Comparison of ENCODE assay signal across 2 cellular contexts in the genomic region with DNA sequence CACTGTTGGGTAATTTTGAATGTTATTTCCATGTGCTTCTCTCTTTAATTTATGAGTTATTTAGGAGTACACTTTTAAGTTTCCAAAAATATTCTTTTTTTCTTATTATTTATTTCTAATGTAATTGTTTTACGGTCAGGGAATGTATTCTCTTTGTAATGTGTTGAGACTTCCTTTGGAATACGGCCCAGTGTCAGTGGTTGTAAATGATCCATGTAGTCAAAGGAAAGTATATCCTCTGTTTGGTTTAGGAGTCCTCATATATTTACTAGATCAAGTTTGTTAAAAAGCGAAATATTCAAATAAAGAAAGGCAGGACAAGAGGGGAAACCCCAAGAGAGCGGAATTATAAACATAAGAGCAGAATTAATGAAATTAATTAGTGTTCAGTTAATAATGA.
TF ChIP-seq lines count a peak whose summit lies in the region.

No MANE protein-coding gene starts in this region.

TF ChIP-seq in liver, 16 proteins besides CTCF, POLR2A, EP300 and RAD21:
- TF ChIP-seq, protein P1, sequence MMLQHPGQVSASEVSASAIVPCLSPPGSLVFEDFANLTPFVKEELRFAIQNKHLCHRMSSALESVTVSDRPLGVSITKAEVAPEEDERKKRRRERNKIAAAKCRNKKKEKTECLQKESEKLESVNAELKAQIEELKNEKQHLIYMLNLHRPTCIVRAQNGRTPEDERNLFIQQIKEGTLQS (IDR thresholded peaks at IDR 0.05): no peak
- no peak for TF ChIP-seq SP1 (IDR thresholded peaks at IDR 0.05)
- TF ChIP-seq NR2F2 (IDR thresholded peaks at IDR 0.05): no peak
- TF ChIP-seq, protein P2, sequence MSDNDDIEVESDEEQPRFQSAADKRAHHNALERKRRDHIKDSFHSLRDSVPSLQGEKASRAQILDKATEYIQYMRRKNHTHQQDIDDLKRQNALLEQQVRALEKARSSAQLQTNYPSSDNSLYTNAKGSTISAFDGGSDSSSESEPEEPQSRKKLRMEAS (IDR thresholded peaks at IDR 0.05): no peak

TF ChIP-seq in HepG2, 621 proteins besides CTCF, POLR2A, EP300 and RAD21:
- no peak for TF ChIP-seq PAF1 (CRISPR knock-in tag; IDR thresholded peaks at IDR 0.05)
- TF ChIP-seq, protein P3, sequence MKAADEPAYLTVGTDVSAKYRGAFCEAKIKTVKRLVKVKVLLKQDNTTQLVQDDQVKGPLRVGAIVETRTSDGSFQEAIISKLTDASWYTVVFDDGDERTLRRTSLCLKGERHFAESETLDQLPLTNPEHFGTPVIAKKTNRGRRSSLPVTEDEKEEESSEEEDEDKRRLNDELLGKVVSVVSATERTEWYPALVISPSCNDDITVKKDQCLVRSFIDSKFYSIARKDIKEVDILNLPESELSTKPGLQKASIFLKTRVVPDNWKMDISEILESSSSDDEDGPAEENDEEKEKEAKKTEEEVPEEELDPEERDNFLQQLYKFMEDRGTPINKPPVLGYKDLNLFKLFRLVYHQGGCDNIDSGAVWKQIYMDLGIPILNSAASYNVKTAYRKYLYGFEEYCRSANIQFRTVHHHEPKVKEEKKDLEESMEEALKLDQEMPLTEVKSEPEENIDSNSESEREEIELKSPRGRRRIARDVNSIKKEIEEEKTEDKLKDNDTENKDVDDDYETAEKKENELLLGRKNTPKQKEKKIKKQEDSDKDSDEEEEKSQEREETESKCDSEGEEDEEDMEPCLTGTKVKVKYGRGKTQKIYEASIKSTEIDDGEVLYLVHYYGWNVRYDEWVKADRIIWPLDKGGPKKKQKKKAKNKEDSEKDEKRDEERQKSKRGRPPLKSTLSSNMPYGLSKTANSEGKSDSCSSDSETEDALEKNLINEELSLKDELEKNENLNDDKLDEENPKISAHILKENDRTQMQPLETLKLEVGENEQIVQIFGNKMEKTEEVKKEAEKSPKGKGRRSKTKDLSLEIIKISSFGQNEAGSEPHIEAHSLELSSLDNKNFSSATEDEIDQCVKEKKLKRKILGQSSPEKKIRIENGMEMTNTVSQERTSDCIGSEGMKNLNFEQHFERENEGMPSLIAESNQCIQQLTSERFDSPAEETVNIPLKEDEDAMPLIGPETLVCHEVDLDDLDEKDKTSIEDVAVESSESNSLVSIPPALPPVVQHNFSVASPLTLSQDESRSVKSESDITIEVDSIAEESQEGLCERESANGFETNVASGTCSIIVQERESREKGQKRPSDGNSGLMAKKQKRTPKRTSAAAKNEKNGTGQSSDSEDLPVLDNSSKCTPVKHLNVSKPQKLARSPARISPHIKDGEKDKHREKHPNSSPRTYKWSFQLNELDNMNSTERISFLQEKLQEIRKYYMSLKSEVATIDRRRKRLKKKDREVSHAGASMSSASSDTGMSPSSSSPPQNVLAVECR (CRISPR knock-in tag; IDR thresholded peaks at IDR 0.05; ENCODE audit: borderline replicate concordance): no peak
- no peak for TF ChIP-seq KDM2A (CRISPR knock-in tag; IDR thresholded peaks at IDR 0.05; ENCODE audit: borderline replicate concordance, low read depth)
- TF ChIP-seq, protein P4, sequence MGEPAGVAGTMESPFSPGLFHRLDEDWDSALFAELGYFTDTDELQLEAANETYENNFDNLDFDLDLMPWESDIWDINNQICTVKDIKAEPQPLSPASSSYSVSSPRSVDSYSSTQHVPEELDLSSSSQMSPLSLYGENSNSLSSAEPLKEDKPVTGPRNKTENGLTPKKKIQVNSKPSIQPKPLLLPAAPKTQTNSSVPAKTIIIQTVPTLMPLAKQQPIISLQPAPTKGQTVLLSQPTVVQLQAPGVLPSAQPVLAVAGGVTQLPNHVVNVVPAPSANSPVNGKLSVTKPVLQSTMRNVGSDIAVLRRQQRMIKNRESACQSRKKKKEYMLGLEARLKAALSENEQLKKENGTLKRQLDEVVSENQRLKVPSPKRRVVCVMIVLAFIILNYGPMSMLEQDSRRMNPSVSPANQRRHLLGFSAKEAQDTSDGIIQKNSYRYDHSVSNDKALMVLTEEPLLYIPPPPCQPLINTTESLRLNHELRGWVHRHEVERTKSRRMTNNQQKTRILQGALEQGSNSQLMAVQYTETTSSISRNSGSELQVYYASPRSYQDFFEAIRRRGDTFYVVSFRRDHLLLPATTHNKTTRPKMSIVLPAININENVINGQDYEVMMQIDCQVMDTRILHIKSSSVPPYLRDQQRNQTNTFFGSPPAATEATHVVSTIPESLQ (CRISPR knock-in tag; conservative IDR thresholded peaks at IDR 0.05): no peak
- TF ChIP-seq GATAD1 (CRISPR knock-in tag; IDR thresholded peaks at IDR 0.05): no peak
- no peak for TF ChIP-seq ZKSCAN1 (IDR thresholded peaks at IDR 0.05; ENCODE audit: low read length)
- no peak for TF ChIP-seq ZBTB8A (CRISPR knock-in tag; IDR thresholded peaks at IDR 0.05; ENCODE audit: borderline replicate concordance, low read depth)
- no peak for TF ChIP-seq NFYC (CRISPR knock-in tag; IDR thresholded peaks at IDR 0.05)
- TF ChIP-seq, protein P5, sequence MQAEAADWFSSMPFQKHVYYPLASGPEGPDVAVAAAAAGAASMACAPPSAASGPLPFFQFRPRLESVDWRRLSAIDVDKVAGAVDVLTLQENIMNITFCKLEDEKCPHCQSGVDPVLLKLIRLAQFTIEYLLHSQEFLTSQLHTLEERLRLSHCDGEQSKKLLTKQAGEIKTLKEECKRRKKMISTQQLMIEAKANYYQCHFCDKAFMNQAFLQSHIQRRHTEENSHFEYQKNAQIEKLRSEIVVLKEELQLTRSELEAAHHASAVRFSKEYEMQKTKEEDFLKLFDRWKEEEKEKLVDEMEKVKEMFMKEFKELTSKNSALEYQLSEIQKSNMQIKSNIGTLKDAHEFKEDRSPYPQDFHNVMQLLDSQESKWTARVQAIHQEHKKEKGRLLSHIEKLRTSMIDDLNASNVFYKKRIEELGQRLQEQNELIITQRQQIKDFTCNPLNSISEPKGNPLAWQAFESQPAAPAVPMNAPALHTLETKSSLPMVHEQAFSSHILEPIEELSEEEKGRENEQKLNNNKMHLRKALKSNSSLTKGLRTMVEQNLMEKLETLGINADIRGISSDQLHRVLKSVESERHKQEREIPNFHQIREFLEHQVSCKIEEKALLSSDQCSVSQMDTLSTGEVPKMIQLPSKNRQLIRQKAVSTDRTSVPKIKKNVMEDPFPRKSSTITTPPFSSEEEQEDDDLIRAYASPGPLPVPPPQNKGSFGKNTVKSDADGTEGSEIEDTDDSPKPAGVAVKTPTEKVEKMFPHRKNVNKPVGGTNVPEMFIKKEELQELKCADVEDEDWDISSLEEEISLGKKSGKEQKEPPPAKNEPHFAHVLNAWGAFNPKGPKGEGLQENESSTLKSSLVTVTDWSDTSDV (CRISPR knock-in tag; IDR thresholded peaks at IDR 0.05): no peak
- no peak for TF ChIP-seq ZC3H4 (CRISPR knock-in tag; IDR thresholded peaks at IDR 0.05; ENCODE audit: borderline replicate concordance)
- TF ChIP-seq, protein P6, sequence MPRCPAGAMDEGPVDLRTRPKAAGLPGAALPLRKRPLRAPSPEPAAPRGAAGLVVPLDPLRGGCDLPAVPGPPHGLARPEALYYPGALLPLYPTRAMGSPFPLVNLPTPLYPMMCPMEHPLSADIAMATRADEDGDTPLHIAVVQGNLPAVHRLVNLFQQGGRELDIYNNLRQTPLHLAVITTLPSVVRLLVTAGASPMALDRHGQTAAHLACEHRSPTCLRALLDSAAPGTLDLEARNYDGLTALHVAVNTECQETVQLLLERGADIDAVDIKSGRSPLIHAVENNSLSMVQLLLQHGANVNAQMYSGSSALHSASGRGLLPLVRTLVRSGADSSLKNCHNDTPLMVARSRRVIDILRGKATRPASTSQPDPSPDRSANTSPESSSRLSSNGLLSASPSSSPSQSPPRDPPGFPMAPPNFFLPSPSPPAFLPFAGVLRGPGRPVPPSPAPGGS (CRISPR knock-in tag; IDR thresholded peaks at IDR 0.05): no peak
- TF ChIP-seq PTBP1 (IDR thresholded peaks at IDR 0.05; ENCODE audit: low read depth, low read length, poor library complexity, severe bottlenecking): no peak
- TF ChIP-seq NFKBIZ (CRISPR knock-in tag; IDR thresholded peaks at IDR 0.05): no peak
- TF ChIP-seq JUNB (CRISPR knock-in tag; IDR thresholded peaks at IDR 0.05; ENCODE audit: borderline replicate concordance): no peak
- TF ChIP-seq MYC (CRISPR knock-in tag; IDR thresholded peaks at IDR 0.05; ENCODE audit: borderline replicate concordance): no peak
